1 cellular context compared by ENCODE assay signal in genomic region chr18:34977787-34978532, GRCh38.
TF ChIP-seq lines count a peak whose summit lies in the region.

No MANE protein-coding gene starts in this region.

TF ChIP-seq in HepG2, 621 proteins besides CTCF, POLR2A, EP300 and RAD21 (continued from another document and continues in another):
- TF ChIP-seq ZHX2 (IDR thresholded peaks at IDR 0.05; ENCODE audit: low read depth) (no peak), ZHX2 (CRISPR knock-in tag; IDR thresholded peaks at IDR 0.05; ENCODE audit: borderline replicate concordance) (0 out of 2 replicates have a peak, but pooled peaks have one; percentile 8), MAX (IDR thresholded peaks at IDR 0.05) (peak; percentile 51; the same call in 1 of the 2 replicates), HNF1B (CRISPR knock-in tag; IDR thresholded peaks at IDR 0.05) (0 out of 2 replicates have a peak, but pooled peaks have one; percentile 0), ELF3 (CRISPR knock-in tag; IDR thresholded peaks at IDR 0.05) (peak; percentile 84), MEF2D (CRISPR knock-in tag; IDR thresholded peaks at IDR 0.05) (0 out of 2 replicates have a peak, but pooled peaks have one; percentile 9), HDAC2 (CRISPR knock-in tag; IDR thresholded peaks at IDR 0.05) (peak; percentile 52; the same call in 1 of the 2 replicates), MLLT10 (CRISPR knock-in tag; IDR thresholded peaks at IDR 0.05) (no peak), GABPA (IDR thresholded peaks at IDR 0.05; ENCODE audit: low read depth, low read length) (no peak), GABPA (CRISPR knock-in tag; IDR thresholded peaks at IDR 0.05; ENCODE audit: low read depth) (peak; percentile 62), PHF8 (CRISPR knock-in tag; IDR thresholded peaks at IDR 0.05) (0 out of 2 replicates have a peak, but pooled peaks have one; percentile 11), ZNF205 (CRISPR knock-in tag; IDR thresholded peaks at IDR 0.05) (0 out of 2 replicates have a peak, but pooled peaks have one; percentile 36), HOXD1 (CRISPR knock-in tag; IDR thresholded peaks at IDR 0.05) (no peak), SIN3A (IDR thresholded peaks at IDR 0.05; ENCODE audit: borderline replicate concordance, low read depth, low read length) (0 out of 2 replicates have a peak, but pooled peaks have one; percentile 7), ZSCAN21 (CRISPR knock-in tag; IDR thresholded peaks at IDR 0.05; ENCODE audit: borderline replicate concordance) (no peak), NFKBIZ (CRISPR knock-in tag; IDR thresholded peaks at IDR 0.05) (0 out of 2 replicates have a peak, but pooled peaks have one; percentile 24), ZNF766 (CRISPR knock-in tag; IDR thresholded peaks at IDR 0.05; ENCODE audit: borderline replicate concordance) (no peak), MIXL1 (CRISPR knock-in tag; IDR thresholded peaks at IDR 0.05) (peak; percentile 46; the same call in 1 of the 2 replicates), ZBTB7A (CRISPR knock-in tag; IDR thresholded peaks at IDR 0.05) (peak; percentile 54; the same call in 1 of the 2 replicates), ONECUT2 (CRISPR knock-in tag; IDR thresholded peaks at IDR 0.05) (peak; percentile 92), KAT7 (CRISPR knock-in tag; IDR thresholded peaks at IDR 0.05; ENCODE audit: borderline replicate concordance) (no peak), GZF1 (CRISPR knock-in tag; IDR thresholded peaks at IDR 0.05) (0 out of 2 replicates have a peak, but pooled peaks have one; percentile 55), KLF16 (CRISPR knock-in tag; IDR thresholded peaks at IDR 0.05) (no peak), THAP7 (CRISPR knock-in tag; IDR thresholded peaks at IDR 0.05) (no peak), ZNF557 (CRISPR knock-in tag; IDR thresholded peaks at IDR 0.05) (no peak), FOXC1 (CRISPR knock-in tag; IDR thresholded peaks at IDR 0.05; ENCODE audit: borderline replicate concordance) (peak; percentile 30; the same call in 1 of the 2 replicates), FOXA3 (CRISPR knock-in tag; IDR thresholded peaks at IDR 0.05) (0 out of 2 replicates have a peak, but pooled peaks have one; percentile 10), FOSL2 (CRISPR knock-in tag; IDR thresholded peaks at IDR 0.05) (peak; percentile 45; the same call in 1 of the 2 replicates), ZNF558 (CRISPR knock-in tag; IDR thresholded peaks at IDR 0.05; ENCODE audit: borderline replicate concordance) (no peak), KAT8 (CRISPR knock-in tag; IDR thresholded peaks at IDR 0.05) (peak; percentile 24; the same call in 1 of the 2 replicates), SIN3B (IDR thresholded peaks at IDR 0.05; ENCODE audit: low read length) (no peak), KLF12 (CRISPR knock-in tag; IDR thresholded peaks at IDR 0.05; ENCODE audit: borderline replicate concordance) (0 out of 2 replicates have a peak, but pooled peaks have one; percentile 25), ZSCAN31 (CRISPR knock-in tag; IDR thresholded peaks at IDR 0.05; ENCODE audit: low read depth) (no peak), SOX13 (IDR thresholded peaks at IDR 0.05) (no peak), SOX13 (CRISPR knock-in tag; conservative IDR thresholded peaks at IDR 0.05 in 1 of 2, IDR thresholded peaks at IDR 0.05 in 1 of 2) (0 out of 4 replicates have a peak, but pooled peaks of 1 of the 2 experiments have one; percentile 6), ARID3A (IDR thresholded peaks at IDR 0.05; ENCODE audit: low read depth, low read length) (peak; percentile 57), KMT2B (CRISPR knock-in tag; IDR thresholded peaks at IDR 0.05) (no peak), PBX3 (CRISPR knock-in tag; IDR thresholded peaks at IDR 0.05; ENCODE audit: borderline replicate concordance) (0 out of 2 replicates have a peak, but pooled peaks have one; percentile 14), DMAP1 (CRISPR knock-in tag; IDR thresholded peaks at IDR 0.05) (peak; percentile 59; the same call in 1 of the 2 replicates), ZNF746 (CRISPR knock-in tag; IDR thresholded peaks at IDR 0.05) (0 out of 2 replicates have a peak, but pooled peaks have one; percentile 24), SNAI1 (CRISPR knock-in tag; IDR thresholded peaks at IDR 0.05; ENCODE audit: borderline replicate concordance) (no peak), GABPB1 (CRISPR knock-in tag; IDR thresholded peaks at IDR 0.05) (peak; percentile 50), ZNF251 (CRISPR knock-in tag; IDR thresholded peaks at IDR 0.05) (no peak), SP1 (IDR thresholded peaks at IDR 0.05) (no peak), SP1 (CRISPR knock-in tag; IDR thresholded peaks at IDR 0.05) (no peak), E2F1 (CRISPR knock-in tag; IDR thresholded peaks at IDR 0.05) (0 out of 2 replicates have a peak, but pooled peaks have one; percentile 25), ZNF768 (CRISPR knock-in tag; IDR thresholded peaks at IDR 0.05) (no peak), HOXA5 (CRISPR knock-in tag; IDR thresholded peaks at IDR 0.05) (peak; percentile 35; the same call in 1 of the 2 replicates), ETS1 (CRISPR knock-in tag; IDR thresholded peaks at IDR 0.05) (peak; percentile 2; the same call in 1 of the 2 replicates), PRDM4 (CRISPR knock-in tag; IDR thresholded peaks at IDR 0.05; ENCODE audit: borderline replicate concordance) (no peak), SP4 (CRISPR knock-in tag; IDR thresholded peaks at IDR 0.05) (0 out of 2 replicates have a peak, but pooled peaks have one; percentile 31), MBNL3 (CRISPR knock-in tag; conservative IDR thresholded peaks at IDR 0.05) (no peak), THAP11 (CRISPR knock-in tag; IDR thresholded peaks at IDR 0.05) (0 out of 2 replicates have a peak, but pooled peaks have one; percentile 11), PHF20 (CRISPR knock-in tag; IDR thresholded peaks at IDR 0.05) (0 out of 2 replicates have a peak, but pooled peaks have one; percentile 4), ATM (IDR thresholded peaks at IDR 0.05; ENCODE audit: borderline replicate concordance) (no peak)
